In the genomic region with DNA sequence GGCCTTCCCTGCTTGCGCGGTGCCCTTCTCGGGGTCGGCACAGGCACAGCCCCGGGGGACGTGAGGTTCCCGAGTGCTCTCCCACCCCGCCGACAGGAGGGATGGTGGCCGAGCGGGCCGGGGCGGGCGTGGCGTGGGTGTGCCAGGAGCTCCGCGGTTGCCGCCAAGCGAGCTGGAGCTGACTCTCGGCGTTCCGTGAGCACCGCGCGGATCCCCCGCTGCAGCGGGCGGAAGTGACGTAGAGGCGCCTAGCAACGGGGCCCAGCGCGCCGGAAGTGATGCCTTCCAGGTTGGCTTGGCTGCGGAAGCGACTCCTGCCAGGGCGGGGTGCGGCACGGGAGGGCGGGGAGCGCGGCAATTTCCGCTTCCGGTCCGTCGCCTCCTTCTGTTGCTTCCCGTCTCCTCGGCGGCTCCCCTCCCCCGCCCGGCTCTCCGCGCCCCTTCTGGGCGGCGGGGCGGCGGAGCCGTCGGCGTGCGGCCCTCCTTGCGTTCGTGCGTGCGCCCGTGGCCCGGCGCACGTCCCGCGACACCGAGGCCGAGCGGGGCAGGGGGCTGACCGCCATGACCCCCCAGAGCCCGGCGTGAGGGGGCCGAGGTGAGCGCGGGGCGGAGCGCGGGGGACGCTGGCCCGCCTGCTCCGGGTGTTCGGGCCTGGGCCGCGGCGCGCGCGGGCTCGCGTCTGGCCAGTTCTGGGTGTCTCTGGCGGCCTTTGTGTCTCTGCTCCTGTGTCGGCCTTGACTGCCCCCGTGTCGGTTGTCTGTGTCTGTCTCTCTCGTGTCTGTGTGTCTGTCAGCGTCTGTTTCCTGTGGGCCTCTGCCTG, we compare ENCODE assay signal across 8 cellular contexts. TPM values are rescaled to one million over a fixed set of nuclear protein-coding genes. Genes with fewer than 3 reads are reported as not detected.
DNase-seq lines count a peak whose midpoint lies in the region; ATAC-seq, FAIRE-seq and TF ChIP-seq lines count a peak whose summit lies in the region.

EPN1 (plus strand) TSS at position 386 of the 820 bp plus-strand sequence. CDS start 3,402 bp downstream, outside the sequence.

- TF ChIP-seq POLR2A in vagina (IDR thresholded peaks at IDR 0.05), result peak in 1 of 2 donors; percentile 16

- H3K27ac ChIP-seq in astrocyte (ENCODE audit: low read depth, low read length), result peak within 1 kb of the TSS; percentile 75
- H3K27ac ChIP-seq in rectal smooth muscle tissue (ENCODE audit: low read depth, low read length), result peak within 1 kb of the TSS; percentile 73
- H3K27ac ChIP-seq in vagina, result peak within 1 kb of the TSS; percentile 89

- peak; percentile 60 for ATAC-seq in HG02981 (IDR thresholded peaks at IDR 0.05; ENCODE audit: unreplicated experiment)

- H3K36me3 Mint-ChIP-seq in astrocyte (ENCODE audit: low read depth, unreplicated experiment), result peaks cover 11% of the 10 kb centered on the region

- H3K27me3 ChIP-seq in astrocyte (ENCODE audit: insufficient read depth, low read length) (no peaks in the 10 kb centered on the region), rectal smooth muscle tissue (ENCODE audit: control insufficient read depth, insufficient read depth, low read length) (no peaks in the 10 kb centered on the region), vagina (no peaks in the 10 kb centered on the region)

- peaks cover 87% of the 10 kb centered on the region for H4K20me1 ChIP-seq in astrocyte (ENCODE audit: insufficient read depth, low read length)

- H3K4me2 ChIP-seq in astrocyte (ENCODE audit: low read length), result peak within 1 kb of the TSS; percentile 92

- peaks cover 36% of the 10 kb centered on the region for H3K4me1 Mint-ChIP-seq in astrocyte (ENCODE audit: low read depth, unreplicated experiment)

- peak within 1 kb of the TSS; percentile 93 for H3K4me3 ChIP-seq in astrocyte (ENCODE audit: insufficient read depth, low read depth, low read length)
- H3K4me3 ChIP-seq in rectal smooth muscle tissue (ENCODE audit: low read length), result peak within 1 kb of the TSS; percentile 83
- H3K4me3 ChIP-seq in vagina, result peak within 1 kb of the TSS; percentile 71 to 84

- peak; percentile 97 for DNase-seq in GM18507 (ENCODE audit: extremely low spot score, insufficient read length, low read depth)
- peak; percentile 56 for DNase-seq in NCI-H2029 treated with DMSO at 0.1 percent for 48 hours (lab: John Stamatoyannopoulos, UW)
- peak; percentile 98 for DNase-seq in T-helper 22 cell (ENCODE audit: low read depth)
- DNase-seq in astrocyte (ENCODE audit: low read depth), result peak; percentile 91
- DNase-seq in hepatic stellate cell (ENCODE audit: low spot score), result peak; percentile 98
- DNase-seq in vagina (ENCODE audit: extremely low spot score in 2 of 2), result peak in 1 of 2 donors; percentile 92

- peaks cover 32% of the 10 kb centered on the region for H3K4me1 ChIP-seq in astrocyte (ENCODE audit: insufficient read depth, low read length)
- peaks cover 13% of the 10 kb centered on the region for H3K4me1 ChIP-seq in rectal smooth muscle tissue (ENCODE audit: control insufficient read depth, insufficient read depth, low read length)
- peaks cover 58% of the 10 kb centered on the region for H3K4me1 ChIP-seq in vagina

- H2AFZ ChIP-seq in astrocyte (ENCODE audit: low read depth, low read length), result peak within 1 kb of the TSS; percentile 40

- H3K9ac ChIP-seq in astrocyte (ENCODE audit: low read length), result peak within 1 kb of the TSS; percentile 97
- H3K9ac ChIP-seq in rectal smooth muscle tissue (ENCODE audit: low read length), result peak within 1 kb of the TSS; percentile 88

- peaks cover 3% of the 10 kb centered on the region for H3K36me3 ChIP-seq in astrocyte (ENCODE audit: insufficient read depth, low read length)
- H3K36me3 ChIP-seq in rectal smooth muscle tissue (ENCODE audit: control insufficient read depth, insufficient read depth, low read length), result peaks cover 27% of the 10 kb centered on the region
- peaks cover 0 to 46% of the 10 kb centered on the region in 2 donors for H3K36me3 ChIP-seq in vagina

- no peaks in the 10 kb centered on the region for H3K27me3 Mint-ChIP-seq in astrocyte (ENCODE audit: low read depth, unreplicated experiment)

- intact Hi-C loops in vagina (cut with DNase I), result no loop called here

- peaks cover 1% of the 10 kb centered on the region for H3K9me3 Mint-ChIP-seq in astrocyte (ENCODE audit: unreplicated experiment)

- no peaks in the 10 kb centered on the region for H3K9me3 ChIP-seq in astrocyte (ENCODE audit: insufficient read depth, low read depth, low read length)
- no peaks in the 10 kb centered on the region for H3K9me3 ChIP-seq in vagina

- FAIRE-seq in GM18507 (lab: Jason Lieb, UNC) (peak; percentile 93), astrocyte (lab: Jason Lieb, UNC) (no peak)

- peak within 1 kb of the TSS; percentile 98 for H3K4me3 Mint-ChIP-seq in astrocyte (ENCODE audit: unreplicated experiment)

- no peak for TF ChIP-seq CTCF in astrocyte (IDR thresholded peaks at IDR 0.05; ENCODE audit: insufficient read depth, low read depth, low read length)
- TF ChIP-seq CTCF in vagina (IDR thresholded peaks at IDR 0.05), result no peak

- peaks cover 91% of the 10 kb centered on the region for H3K79me2 ChIP-seq in astrocyte (ENCODE audit: insufficient read depth, low read length)

- H3K27ac Mint-ChIP-seq in astrocyte (ENCODE audit: unreplicated experiment), result peak within 1 kb of the TSS; percentile 97

RNA-seq across cellular contexts. Expression of gene EPN1, which starts in this region (rescaled TPM):
- total RNA-seq in astrocyte (145 and 156 TPM in 2 replicates), vagina (43.7 TPM)
